Comparison of ENCODE assay signal across 15 cellular contexts in the genomic region with DNA sequence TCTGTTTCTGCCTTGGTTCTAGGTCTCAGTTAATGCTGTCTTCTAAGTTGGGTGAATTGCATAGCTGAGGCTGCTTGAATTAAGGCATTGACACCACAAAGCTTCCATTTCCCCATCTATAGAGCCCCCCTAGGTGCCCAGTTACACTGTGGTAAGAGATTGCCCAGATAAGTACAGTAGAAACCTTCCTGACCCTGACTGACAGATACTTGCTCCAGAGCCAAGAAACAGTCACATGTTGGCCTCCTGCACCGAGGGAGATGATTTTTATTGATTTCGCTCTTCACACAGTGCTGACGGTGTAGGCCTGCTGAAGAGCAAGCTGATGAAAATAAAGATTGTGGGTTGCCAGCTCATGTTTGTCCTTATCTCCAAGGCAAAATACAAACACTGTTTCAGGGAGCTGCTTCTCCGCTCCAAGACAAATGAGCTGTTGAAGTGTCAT.
DNase-seq lines count a peak whose midpoint lies in the region; ATAC-seq and TF ChIP-seq lines count a peak whose summit lies in the region.
"Had no signal": no experiment of that assay in that cellular context is flagged by ENCODE, and none has a peak within 500 bp of the region (broad histone marks: within the 10 kb centered on the region; RNA-seq: fewer than 3 reads in every experiment).

No MANE protein-coding gene starts in this region.

- no peaks in the 10 kb centered on the region for H3K27me3 ChIP-seq in left lung
- H3K27me3 ChIP-seq: BLaER1 had no signal

- intact Hi-C loops in left lung (cut with DNase I): no loop called here

- peaks cover 24% of the 10 kb centered on the region for H3K36me3 Mint-ChIP-seq in type B pancreatic cell

- no peaks in the 10 kb centered on the region for H3K36me3 ChIP-seq in left lung
- H3K36me3 ChIP-seq: BLaER1 had no signal

- H3K27ac ChIP-seq in VCaP: peak overlapping the region; percentile 93
- no peak overlapping the region for H3K27ac ChIP-seq in left lung
- H3K27ac ChIP-seq: BLaER1, coronary artery had no signal

- ATAC-seq in left lung (peak; percentile 52), GM18502 (IDR thresholded peaks at IDR 0.05; ENCODE audit: poor library complexity, unreplicated experiment) (no peak), HG02763 (IDR thresholded peaks at IDR 0.05; ENCODE audit: unreplicated experiment) (no peak)

- no peak for TF ChIP-seq CTCF in AG10803 (conservative IDR thresholded peaks at IDR 0.05; ENCODE audit: low read length)
- TF ChIP-seq CTCF in VCaP (conservative IDR thresholded peaks at IDR 0.05): no peak
- no peak for TF ChIP-seq CTCF in left lung (IDR thresholded peaks at IDR 0.05)
- TF ChIP-seq CTCF in type B pancreatic cell (conservative IDR thresholded peaks at IDR 0.05): no peak

- H3K27ac Mint-ChIP-seq in type B pancreatic cell: no peak overlapping the region

- no peaks in the 10 kb centered on the region for H3K4me1 ChIP-seq in left lung
- H3K4me1 ChIP-seq: BLaER1 had no signal

- peaks cover 3% of the 10 kb centered on the region for H3K4me1 Mint-ChIP-seq in type B pancreatic cell (ENCODE audit: unreplicated experiment)

- peak; percentile 23 for DNase-seq in AG10803 (ENCODE audit: low read depth)
- peak; percentile 98 for DNase-seq in M059J (ENCODE audit: low read depth)
- no peak for DNase-seq in left lung
- no peak for DNase-seq in type B pancreatic cell (ENCODE audit: extremely low spot score, unreplicated experiment)
- DNase-seq in activated effector memory CD4-positive, alpha-beta T cell treated with anti-CD3 and anti-CD28 coated beads, Interleukin-2, amount 50 U/mL, for 16 hours: no peak
- DNase-seq: activated CD4-positive, alpha-beta T cell treated with anti-CD3 and anti-CD28 coated beads, Interleukin-2, amount 50 U/mL, for 48 hours; activated naive CD4-positive, alpha-beta T cell; NCI-H748 treated with DMSO at 0.1 percent for 48 hours; stimulated activated CD4-positive, alpha-beta T cell treated with anti-CD3 and anti-CD28 coated beads, Interleukin-1b, Interleukin-23, amount 100 ng/mL, for 48 hours; T-helper 1 cell had no signal

- no peaks in the 10 kb centered on the region for H3K9me3 ChIP-seq in left lung
- H3K9me3 ChIP-seq: BLaER1 had no signal

- H3K27me3 Mint-ChIP-seq in type B pancreatic cell: no peaks in the 10 kb centered on the region

- H3K9me3 Mint-ChIP-seq in type B pancreatic cell: peaks cover 5% of the 10 kb centered on the region

- no peak overlapping the region for H3K4me3 ChIP-seq in AG10803 (ENCODE audit: low read length)
- H3K4me3 ChIP-seq in left lung: no peak overlapping the region
- H3K4me3 ChIP-seq: BLaER1, coronary artery had no signal

- H3K4me3 Mint-ChIP-seq in type B pancreatic cell: no peak overlapping the region

Comparison
In these comparisons a context has a peak if more than half of its experiments do, and no peak if none do; other contexts are left out.
1. DNase-seq: peak in AG10803 (single experiment) and M059J (single experiment); none in left lung (0 of 2), type B pancreatic cell (single experiment) and activated effector memory CD4-positive, alpha-beta T cell treated with anti-CD3 and anti-CD28 coated beads, Interleukin-2, amount 50 U/mL, for 16 hours (single experiment).